In genomic region chr5:181187500-181188213, GRCh38 we compare ENCODE assay signal across 1 cellular context.
A peak's percentile ranks its signal among the peaks of the same experiment; 100 is the strongest.
TF ChIP-seq lines count a peak whose summit lies in the region.

No MANE protein-coding gene starts in this region.

TF ChIP-seq in HepG2, 621 proteins besides CTCF, POLR2A, EP300 and RAD21 (continued from another document and continues in another):
- TF ChIP-seq IKZF5 (CRISPR knock-in tag; IDR thresholded peaks at IDR 0.05) (peak; percentile 69), MAFF (IDR thresholded peaks at IDR 0.05; ENCODE audit: low read depth, low read length) (no peak), MXI1 (IDR thresholded peaks at IDR 0.05; ENCODE audit: borderline replicate concordance, low read depth, low read length) (no peak), CC2D1A (CRISPR knock-in tag; IDR thresholded peaks at IDR 0.05) (no peak), SIX1 (CRISPR knock-in tag; IDR thresholded peaks at IDR 0.05; ENCODE audit: borderline replicate concordance) (no peak), TCF7L2 (IDR thresholded peaks at IDR 0.05; ENCODE audit: low read depth, low read length) (no peak), ZNF772 (CRISPR knock-in tag; IDR thresholded peaks at IDR 0.05) (peak; percentile 67), ZNF570 (CRISPR knock-in tag; IDR thresholded peaks at IDR 0.05; ENCODE audit: borderline replicate concordance) (no peak), ZNF839 (CRISPR knock-in tag; IDR thresholded peaks at IDR 0.05; ENCODE audit: borderline replicate concordance) (no peak), MED13 (CRISPR knock-in tag; IDR thresholded peaks at IDR 0.05) (0 out of 2 replicates have a peak, but pooled peaks have one; percentile 29), SP4 (CRISPR knock-in tag; IDR thresholded peaks at IDR 0.05) (no peak), HOXA3 (CRISPR knock-in tag; IDR thresholded peaks at IDR 0.05) (peak; percentile 63), CREM (IDR thresholded peaks at IDR 0.05) (0 out of 2 replicates have a peak, but pooled peaks have one; percentile 24), CREM (CRISPR knock-in tag; IDR thresholded peaks at IDR 0.05) (no peak), MTA3 (CRISPR knock-in tag; IDR thresholded peaks at IDR 0.05) (no peak), SALL1 (CRISPR knock-in tag; IDR thresholded peaks at IDR 0.05) (peak; percentile 96), MAZ (IDR thresholded peaks at IDR 0.05; ENCODE audit: borderline replicate concordance, low read depth, low read length) (no peak), MAZ (CRISPR knock-in tag; IDR thresholded peaks at IDR 0.05; ENCODE audit: low read depth) (0 out of 2 replicates have a peak, but pooled peaks have one; percentile 48), TOPORS (CRISPR knock-in tag; IDR thresholded peaks at IDR 0.05) (0 out of 2 replicates have a peak, but pooled peaks have one; percentile 32), KDM5B (CRISPR knock-in tag; IDR thresholded peaks at IDR 0.05; ENCODE audit: borderline replicate concordance) (no peak), ZNF891 (CRISPR knock-in tag; IDR thresholded peaks at IDR 0.05) (peak; percentile 34; the same call in 1 of the 2 replicates), ZHX1 (CRISPR knock-in tag; IDR thresholded peaks at IDR 0.05; ENCODE audit: low read depth) (peak; percentile 49; the same call in 1 of the 2 replicates), PHF20 (CRISPR knock-in tag; IDR thresholded peaks at IDR 0.05) (no peak), HOXA9 (CRISPR knock-in tag; IDR thresholded peaks at IDR 0.05; ENCODE audit: borderline replicate concordance) (no peak), RBM22 (optimal IDR thresholded peaks at IDR 0.05; ENCODE audit: low read length) (peak; percentile 95), NFYC (CRISPR knock-in tag; IDR thresholded peaks at IDR 0.05) (no peak), STAT6 (CRISPR knock-in tag; IDR thresholded peaks at IDR 0.05; ENCODE audit: borderline replicate concordance) (no peak; the same call in 1 of the 2 replicates), SMYD3 (CRISPR knock-in tag; IDR thresholded peaks at IDR 0.05) (no peak; the same call in 1 of the 2 replicates), HNRNPLL (IDR thresholded peaks at IDR 0.05; ENCODE audit: low read depth, low read length, poor library complexity, severe bottlenecking) (no peak), SCMH1 (CRISPR knock-in tag; IDR thresholded peaks at IDR 0.05; ENCODE audit: borderline replicate concordance) (no peak), TBL1XR1 (IDR thresholded peaks at IDR 0.05; ENCODE audit: borderline replicate concordance, low read length, partially characterized antibody) (no peak), ZSCAN5A (CRISPR knock-in tag; IDR thresholded peaks at IDR 0.05; ENCODE audit: borderline replicate concordance) (no peak; the same call in 1 of the 2 replicates), MIER2 (CRISPR knock-in tag; IDR thresholded peaks at IDR 0.05) (0 out of 2 replicates have a peak, but pooled peaks have one; percentile 37), ZNF496 (CRISPR knock-in tag; IDR thresholded peaks at IDR 0.05; ENCODE audit: insufficient replicate concordance) (no peak)
- TF ChIP-seq, protein P1, sequence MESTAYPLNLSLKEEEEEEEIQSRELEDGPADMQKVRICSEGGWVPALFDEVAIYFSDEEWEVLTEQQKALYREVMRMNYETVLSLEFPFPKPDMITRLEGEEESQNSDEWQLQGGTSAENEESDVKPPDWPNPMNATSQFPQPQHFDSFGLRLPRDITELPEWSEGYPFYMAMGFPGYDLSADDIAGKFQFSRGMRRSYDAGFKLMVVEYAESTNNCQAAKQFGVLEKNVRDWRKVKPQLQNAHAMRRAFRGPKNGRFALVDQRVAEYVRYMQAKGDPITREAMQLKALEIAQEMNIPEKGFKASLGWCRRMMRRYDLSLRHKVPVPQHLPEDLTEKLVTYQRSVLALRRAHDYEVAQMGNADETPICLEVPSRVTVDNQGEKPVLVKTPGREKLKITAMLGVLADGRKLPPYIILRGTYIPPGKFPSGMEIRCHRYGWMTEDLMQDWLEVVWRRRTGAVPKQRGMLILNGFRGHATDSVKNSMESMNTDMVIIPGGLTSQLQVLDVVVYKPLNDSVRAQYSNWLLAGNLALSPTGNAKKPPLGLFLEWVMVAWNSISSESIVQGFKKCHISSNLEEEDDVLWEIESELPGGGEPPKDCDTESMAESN (CRISPR knock-in tag; conservative IDR thresholded peaks at IDR 0.05): no peak; the same call in 1 of the 2 replicates
- TF ChIP-seq, protein P2, sequence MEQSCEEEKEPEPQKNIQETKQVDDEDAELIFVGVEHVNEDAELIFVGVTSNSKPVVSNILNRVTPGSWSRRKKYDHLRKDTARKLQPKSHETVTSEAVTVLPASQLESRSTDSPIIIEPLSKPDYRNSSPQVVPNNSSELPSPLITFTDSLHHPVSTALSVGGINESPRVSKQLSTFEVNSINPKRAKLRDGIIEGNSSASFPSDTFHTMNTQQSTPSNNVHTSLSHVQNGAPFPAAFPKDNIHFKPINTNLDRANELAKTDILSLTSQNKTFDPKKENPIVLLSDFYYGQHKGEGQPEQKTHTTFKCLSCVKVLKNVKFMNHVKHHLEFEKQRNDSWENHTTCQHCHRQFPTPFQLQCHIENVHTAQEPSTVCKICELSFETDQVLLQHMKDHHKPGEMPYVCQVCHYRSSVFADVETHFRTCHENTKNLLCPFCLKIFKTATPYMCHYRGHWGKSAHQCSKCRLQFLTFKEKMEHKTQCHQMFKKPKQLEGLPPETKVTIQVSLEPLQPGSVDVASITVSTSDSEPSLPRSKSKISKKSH (CRISPR knock-in tag; IDR thresholded peaks at IDR 0.05; ENCODE audit: borderline replicate concordance): 0 out of 2 replicates have a peak, but pooled peaks have one; percentile 16
- TF ChIP-seq, protein P3, sequence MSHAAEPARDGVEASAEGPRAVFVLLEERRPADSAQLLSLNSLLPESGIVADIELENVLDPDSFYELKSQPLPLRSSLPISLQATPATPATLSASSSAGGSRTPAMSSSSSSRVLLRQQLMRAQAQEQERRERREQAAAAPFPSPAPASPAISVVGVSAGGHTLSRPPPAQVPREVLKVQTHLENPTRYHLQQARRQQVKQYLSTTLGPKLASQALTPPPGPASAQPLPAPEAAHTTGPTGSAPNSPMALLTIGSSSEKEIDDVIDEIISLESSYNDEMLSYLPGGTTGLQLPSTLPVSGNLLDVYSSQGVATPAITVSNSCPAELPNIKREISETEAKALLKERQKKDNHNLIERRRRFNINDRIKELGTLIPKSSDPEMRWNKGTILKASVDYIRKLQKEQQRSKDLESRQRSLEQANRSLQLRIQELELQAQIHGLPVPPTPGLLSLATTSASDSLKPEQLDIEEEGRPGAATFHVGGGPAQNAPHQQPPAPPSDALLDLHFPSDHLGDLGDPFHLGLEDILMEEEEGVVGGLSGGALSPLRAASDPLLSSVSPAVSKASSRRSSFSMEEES (CRISPR knock-in tag; IDR thresholded peaks at IDR 0.05): no peak
- TF ChIP-seq, protein P4, sequence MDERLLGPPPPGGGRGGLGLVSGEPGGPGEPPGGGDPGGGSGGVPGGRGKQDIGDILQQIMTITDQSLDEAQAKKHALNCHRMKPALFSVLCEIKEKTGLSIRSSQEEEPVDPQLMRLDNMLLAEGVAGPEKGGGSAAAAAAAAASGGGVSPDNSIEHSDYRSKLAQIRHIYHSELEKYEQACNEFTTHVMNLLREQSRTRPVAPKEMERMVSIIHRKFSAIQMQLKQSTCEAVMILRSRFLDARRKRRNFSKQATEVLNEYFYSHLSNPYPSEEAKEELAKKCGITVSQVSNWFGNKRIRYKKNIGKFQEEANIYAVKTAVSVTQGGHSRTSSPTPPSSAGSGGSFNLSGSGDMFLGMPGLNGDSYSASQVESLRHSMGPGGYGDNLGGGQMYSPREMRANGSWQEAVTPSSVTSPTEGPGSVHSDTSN (CRISPR knock-in tag; IDR thresholded peaks at IDR 0.05): 0 out of 2 replicates have a peak, but pooled peaks have one; percentile 13
- TF ChIP-seq, protein P5, sequence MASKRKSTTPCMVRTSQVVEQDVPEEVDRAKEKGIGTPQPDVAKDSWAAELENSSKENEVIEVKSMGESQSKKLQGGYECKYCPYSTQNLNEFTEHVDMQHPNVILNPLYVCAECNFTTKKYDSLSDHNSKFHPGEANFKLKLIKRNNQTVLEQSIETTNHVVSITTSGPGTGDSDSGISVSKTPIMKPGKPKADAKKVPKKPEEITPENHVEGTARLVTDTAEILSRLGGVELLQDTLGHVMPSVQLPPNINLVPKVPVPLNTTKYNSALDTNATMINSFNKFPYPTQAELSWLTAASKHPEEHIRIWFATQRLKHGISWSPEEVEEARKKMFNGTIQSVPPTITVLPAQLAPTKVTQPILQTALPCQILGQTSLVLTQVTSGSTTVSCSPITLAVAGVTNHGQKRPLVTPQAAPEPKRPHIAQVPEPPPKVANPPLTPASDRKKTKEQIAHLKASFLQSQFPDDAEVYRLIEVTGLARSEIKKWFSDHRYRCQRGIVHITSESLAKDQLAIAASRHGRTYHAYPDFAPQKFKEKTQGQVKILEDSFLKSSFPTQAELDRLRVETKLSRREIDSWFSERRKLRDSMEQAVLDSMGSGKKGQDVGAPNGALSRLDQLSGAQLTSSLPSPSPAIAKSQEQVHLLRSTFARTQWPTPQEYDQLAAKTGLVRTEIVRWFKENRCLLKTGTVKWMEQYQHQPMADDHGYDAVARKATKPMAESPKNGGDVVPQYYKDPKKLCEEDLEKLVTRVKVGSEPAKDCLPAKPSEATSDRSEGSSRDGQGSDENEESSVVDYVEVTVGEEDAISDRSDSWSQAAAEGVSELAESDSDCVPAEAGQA (IDR thresholded peaks at IDR 0.05; ENCODE audit: low read depth): 0 out of 2 replicates have a peak, but pooled peaks have one; percentile 42
- TF ChIP-seq, protein P5 (CRISPR knock-in tag; IDR thresholded peaks at IDR 0.05; ENCODE audit: borderline replicate concordance): no peak
